In the genomic region with DNA sequence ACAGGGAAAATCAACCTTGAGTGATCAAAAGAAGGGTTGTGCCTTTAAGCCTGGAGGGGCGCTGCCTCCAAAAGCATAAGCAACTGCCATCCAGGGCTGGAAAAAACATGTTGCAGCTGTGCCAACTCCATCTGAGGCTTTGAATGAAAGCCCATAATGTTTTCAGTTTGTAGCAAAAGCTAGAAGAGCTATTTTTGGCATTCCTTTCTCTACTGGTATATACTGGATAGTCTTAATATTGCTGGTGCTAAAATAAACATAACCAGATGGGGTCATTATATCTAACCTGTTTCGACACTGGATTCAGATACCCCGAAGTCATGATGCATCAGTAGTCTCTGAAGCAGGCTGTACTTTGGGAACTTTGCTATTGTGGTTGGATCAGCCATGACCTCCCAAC, we compare ENCODE assay signal across 12 cellular contexts. TPM values are rescaled to one million over a fixed set of nuclear protein-coding genes. Genes with fewer than 3 reads are reported as not detected.
DNase-seq lines count a peak whose midpoint lies in the region; ATAC-seq and TF ChIP-seq lines count a peak whose summit lies in the region.
"Had no signal": no experiment of that assay in that cellular context is flagged by ENCODE, and none has a peak within 500 bp of the region (broad histone marks: within the 10 kb centered on the region; RNA-seq: fewer than 3 reads in every experiment).

No MANE protein-coding gene starts in this region.

- peaks cover 41% of the 10 kb centered on the region for H3F3A ChIP-seq in PC-9 (ENCODE audit: insufficient read depth, low read depth)

- CTCF ChIA-PET in Calu3 (lab: Charles Lee) (interaction anchor here (1.0 to 2.0 kb wide), 3 partner anchors 11 to 42 kb away, joined by 3 to 6 read pairs (median 4); no protein-coding TSS in a partner anchor), PC-9 (lab: Charles Lee) (interaction anchor here (0.6 kb wide), 1 partner anchor 25 kb away, joined by 5 read pairs; no protein-coding TSS in a partner anchor)

- DNase-seq in Calu3 (no peak), PC-9 (no peak), fibroblast of pulmonary artery (ENCODE audit: low read depth) (peak; percentile 46), sciatic nerve (ENCODE audit: low spot score) (no peak), OCI-M1 (lab: John Stamatoyannopoulos, UW) (no peak), NCI-H146 (lab: John Stamatoyannopoulos, UW) (no peak), iPS-NIHi7 (ENCODE audit: extremely low spot score) (no peak)
- DNase-seq in NK-92 treated with Interleukin-12 subunit alpha and Interleukin-12 subunit beta, amount 100 ng/mL, for 24 hours (lab: John Stamatoyannopoulos, UW): no peak
- DNase-seq: dermis blood vessel endothelial cell; NCI-H1417; stimulated activated CD4-positive, alpha-beta T cell treated with anti-CD3 and anti-CD28 coated beads, Interleukin-4, amount 100 ng/mL, for 4 hours had no signal

- H3K27me3 Mint-ChIP-seq in Calu3 (ENCODE audit: unreplicated experiment): no peaks in the 10 kb centered on the region

- peak overlapping the region; percentile 5 for H3K4me3 Mint-ChIP-seq in Calu3 (ENCODE audit: low read depth, unreplicated experiment)

- no peaks in the 10 kb centered on the region for H3K27me3 ChIP-seq in PC-9 (ENCODE audit: insufficient read depth, low read depth)

- no TSS peak for BruUV-seq in Calu3 (replicated peaks; lab: Mats Ljungman, UMichigan)
- BruUV-seq in PC-9 (replicated peaks; lab: Mats Ljungman, UMichigan): no TSS peak

- H3K9me2 ChIP-seq in PC-9 (ENCODE audit: insufficient read depth): no peaks in the 10 kb centered on the region

- intact Hi-C loops in Calu3 (cut with micrococcal nuclease; ENCODE audit: unreplicated experiment): no loop called here
- intact Hi-C loops in PC-9 (cut with micrococcal nuclease; ENCODE audit: unreplicated experiment): loop anchor here (2.0 kb wide), 1 partner anchor 26 kb away; no protein-coding TSS in a partner anchor
- intact Hi-C loops in sciatic nerve (cut with DNase I): no loop called here

- no peaks in the 10 kb centered on the region for H3K9me3 ChIP-seq in PC-9 (ENCODE audit: insufficient read depth, low read depth)

- peak overlapping the region; percentile 88 for H3K27ac Mint-ChIP-seq in Calu3 (ENCODE audit: unreplicated experiment)

- H2AFZ ChIP-seq in PC-9: no peak overlapping the region

- no peak overlapping the region for H3K27ac ChIP-seq in PC-9
- H3K27ac ChIP-seq: SK-N-MC had no signal

- peaks cover 33% of the 10 kb centered on the region for H3K79me2 ChIP-seq in PC-9 (ENCODE audit: low read depth)

- H3K4me3 ChIP-seq in PC-9 (no peak overlapping the region), fibroblast of pulmonary artery (replicated peaks; ENCODE audit: low read depth, low read length) (no peak overlapping the region)
- H3K4me3 ChIP-seq: SK-N-MC had no signal

- POLR2A ChIA-PET in PC-9 (lab: Charles Lee; ENCODE audit: unreplicated experiment): interaction anchor here (0.7 kb wide), 1 partner anchor 871 kb away, joined by 3 read pairs; no protein-coding TSS in a partner anchor

- no peaks in the 10 kb centered on the region for H3K9me3 Mint-ChIP-seq in Calu3 (ENCODE audit: low read depth, unreplicated experiment)

- peaks cover 82% of the 10 kb centered on the region for H3K4me1 ChIP-seq in PC-9 (replicated peaks; ENCODE audit: insufficient read depth)

- ATAC-seq in sciatic nerve: peak; percentile 31

- peaks cover 98% of the 10 kb centered on the region for H3K4me1 Mint-ChIP-seq in Calu3 (ENCODE audit: low read depth, unreplicated experiment)

- H3K36me3 ChIP-seq in PC-9 (ENCODE audit: low read depth): no peaks in the 10 kb centered on the region

- TF ChIP-seq CTCF in Calu3 (IDR thresholded peaks at IDR 0.05; ENCODE audit: unreplicated experiment) (no peak), PC-9 (conservative IDR thresholded peaks at IDR 0.05) (no peak), fibroblast of pulmonary artery (IDR thresholded peaks at IDR 0.05; ENCODE audit: low read length, missing control alignments) (no peak)

- H4K20me1 ChIP-seq in PC-9 (ENCODE audit: insufficient read depth): no peaks in the 10 kb centered on the region

- H3K4me2 ChIP-seq in PC-9: 0 out of 2 replicates have a peak overlapping the region, but pooled peaks have one; percentile 54

- H3K36me3 Mint-ChIP-seq in Calu3 (ENCODE audit: insufficient read depth, unreplicated experiment): peaks cover 93% of the 10 kb centered on the region

RNA-seq across cellular contexts. Expression of a gene that starts 25.1 kb away (rescaled TPM):
- total RNA-seq in Calu3 (2022) (1,439 and 1,638 TPM in 2 replicates), PC-9 (2021) (82.9 and 109 TPM in 2 replicates), sciatic nerve (117 TPM)

Comparison
In these comparisons a context has a peak if more than half of its experiments do, and no peak if none do; other contexts are left out.
1. RNA of a gene that starts 25.1 kb away (total RNA-seq): 1,439 to 1,638 TPM in Calu3; 117 TPM in sciatic nerve (single experiment) and 82.9 to 109 TPM in PC-9; every median in the first group is over 10 times any median in the second.